Comparison of ENCODE assay signal across 23 cellular contexts in genomic region chr11:59898046-59898445, GRCh38. TPM values are rescaled to one million over a fixed set of nuclear protein-coding genes. Genes with fewer than 3 reads are reported as not detected.
"Had no signal": no experiment of that assay in that cellular context is flagged by ENCODE, and none has a peak within 500 bp of the region (broad histone marks: within the 10 kb centered on the region; RNA-seq: fewer than 3 reads in every experiment).

No MANE protein-coding gene starts in this region.

- ATAC-seq: HepG2, Right ventricle myocardium inferior, SK-N-SH treated with all-trans-retinoic acid at 6 μM for 48 hours had no signal

- FAIRE-seq: HepG2 had no signal

- DNase-seq: IMR-90, Kasumi-1, MM.1S, NCI-H1092 treated with DMSO at 0.1 percent for 48 hours, NCI-H1436, NCI-H1694, NCI-H187 treated with DMSO at 0.1 percent for 48 hours, NCI-H2171 treated with DMSO at 0.1 percent for 48 hours, NCI-H345, NCI-H524, NCI-H526 treated with DMSO at 0.1 percent for 48 hours, NCI-H774, Peyer's patch, SHP77 treated with DMSO at 0.1 percent for 48 hours had no signal

- H3K27me3 ChIP-seq: Peyer's patch, SJCRH30 had no signal

- H3K4me2 ChIP-seq: KMS-11 had no signal

- H3K9me3 ChIP-seq: Peyer's patch, SJCRH30 had no signal

- H3K4me3 ChIP-seq: Peyer's patch, SJCRH30 had no signal

- H3K36me3 ChIP-seq: Peyer's patch, SJCRH30 had no signal

- H3K27ac ChIP-seq: KMS-11, Peyer's patch, SJCRH30 had no signal

- H3K4me1 ChIP-seq: Peyer's patch had no signal

- H3K9ac ChIP-seq: KMS-11 had no signal

RNA-seq across cellular contexts. Expression of gene OOSP3, which starts 19.5 kb away (rescaled TPM):
- total RNA-seq: HepG2, IMR-90, M059J, NCI-H460, Peyer's patch, Right ventricle myocardium inferior, RPMI7951, SJCRH30 had no signal
- polyA plus RNA-seq: HepG2, IMR-90 had no signal

RNA-seq across cellular contexts. Expression of gene TCN1, which starts 31.8 kb away (rescaled TPM):
- total RNA-seq: HepG2, IMR-90, NCI-H460, Peyer's patch, Right ventricle myocardium inferior, RPMI7951, SJCRH30 had no signal
- polyA plus RNA-seq: HepG2, IMR-90 had no signal

RNA-seq across cellular contexts. Expression of gene OOSP1, which starts 40.2 kb away (rescaled TPM):
- total RNA-seq: HepG2, HT1080, IMR-90, M059J, NCI-H460, Peyer's patch, Right ventricle myocardium inferior, RPMI7951, SJCRH30 had no signal
- polyA plus RNA-seq: HepG2, IMR-90 had no signal

RNA-seq across cellular contexts. Expression of gene CBLIF, which starts 52.7 kb away (rescaled TPM):
- total RNA-seq: HepG2, HT1080, IMR-90, M059J, NCI-H460, Peyer's patch, Right ventricle myocardium inferior, RPMI7951, SJCRH30 had no signal
- polyA plus RNA-seq: HepG2, IMR-90 had no signal
